1 cellular context compared by ENCODE assay signal in the genomic region with DNA sequence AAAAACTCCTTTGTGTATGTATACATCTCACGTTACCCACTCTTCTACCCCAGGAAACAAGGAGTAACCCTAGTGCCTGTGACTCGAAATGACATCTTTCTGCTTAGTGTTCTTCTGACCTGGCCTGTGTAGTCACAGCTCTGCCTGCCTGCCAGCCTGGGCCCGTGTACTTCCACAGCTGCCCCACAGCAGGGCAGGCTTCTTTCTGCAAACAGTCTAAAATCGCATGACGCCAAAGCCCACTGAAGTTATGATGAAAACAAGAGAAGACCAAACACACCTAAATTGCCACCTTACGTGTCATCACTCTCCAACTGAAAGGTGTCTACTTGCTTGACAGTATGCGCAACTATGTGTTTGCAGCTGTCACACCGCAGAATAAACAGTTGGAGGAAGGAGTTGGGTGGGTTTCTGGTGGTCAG.
TF ChIP-seq lines count a peak whose summit lies in the region.

No MANE protein-coding gene starts in this region.

TF ChIP-seq in GM23338, 12 proteins besides CTCF, POLR2A, EP300 and RAD21 (continued from another document):
- TF ChIP-seq, protein P1, sequence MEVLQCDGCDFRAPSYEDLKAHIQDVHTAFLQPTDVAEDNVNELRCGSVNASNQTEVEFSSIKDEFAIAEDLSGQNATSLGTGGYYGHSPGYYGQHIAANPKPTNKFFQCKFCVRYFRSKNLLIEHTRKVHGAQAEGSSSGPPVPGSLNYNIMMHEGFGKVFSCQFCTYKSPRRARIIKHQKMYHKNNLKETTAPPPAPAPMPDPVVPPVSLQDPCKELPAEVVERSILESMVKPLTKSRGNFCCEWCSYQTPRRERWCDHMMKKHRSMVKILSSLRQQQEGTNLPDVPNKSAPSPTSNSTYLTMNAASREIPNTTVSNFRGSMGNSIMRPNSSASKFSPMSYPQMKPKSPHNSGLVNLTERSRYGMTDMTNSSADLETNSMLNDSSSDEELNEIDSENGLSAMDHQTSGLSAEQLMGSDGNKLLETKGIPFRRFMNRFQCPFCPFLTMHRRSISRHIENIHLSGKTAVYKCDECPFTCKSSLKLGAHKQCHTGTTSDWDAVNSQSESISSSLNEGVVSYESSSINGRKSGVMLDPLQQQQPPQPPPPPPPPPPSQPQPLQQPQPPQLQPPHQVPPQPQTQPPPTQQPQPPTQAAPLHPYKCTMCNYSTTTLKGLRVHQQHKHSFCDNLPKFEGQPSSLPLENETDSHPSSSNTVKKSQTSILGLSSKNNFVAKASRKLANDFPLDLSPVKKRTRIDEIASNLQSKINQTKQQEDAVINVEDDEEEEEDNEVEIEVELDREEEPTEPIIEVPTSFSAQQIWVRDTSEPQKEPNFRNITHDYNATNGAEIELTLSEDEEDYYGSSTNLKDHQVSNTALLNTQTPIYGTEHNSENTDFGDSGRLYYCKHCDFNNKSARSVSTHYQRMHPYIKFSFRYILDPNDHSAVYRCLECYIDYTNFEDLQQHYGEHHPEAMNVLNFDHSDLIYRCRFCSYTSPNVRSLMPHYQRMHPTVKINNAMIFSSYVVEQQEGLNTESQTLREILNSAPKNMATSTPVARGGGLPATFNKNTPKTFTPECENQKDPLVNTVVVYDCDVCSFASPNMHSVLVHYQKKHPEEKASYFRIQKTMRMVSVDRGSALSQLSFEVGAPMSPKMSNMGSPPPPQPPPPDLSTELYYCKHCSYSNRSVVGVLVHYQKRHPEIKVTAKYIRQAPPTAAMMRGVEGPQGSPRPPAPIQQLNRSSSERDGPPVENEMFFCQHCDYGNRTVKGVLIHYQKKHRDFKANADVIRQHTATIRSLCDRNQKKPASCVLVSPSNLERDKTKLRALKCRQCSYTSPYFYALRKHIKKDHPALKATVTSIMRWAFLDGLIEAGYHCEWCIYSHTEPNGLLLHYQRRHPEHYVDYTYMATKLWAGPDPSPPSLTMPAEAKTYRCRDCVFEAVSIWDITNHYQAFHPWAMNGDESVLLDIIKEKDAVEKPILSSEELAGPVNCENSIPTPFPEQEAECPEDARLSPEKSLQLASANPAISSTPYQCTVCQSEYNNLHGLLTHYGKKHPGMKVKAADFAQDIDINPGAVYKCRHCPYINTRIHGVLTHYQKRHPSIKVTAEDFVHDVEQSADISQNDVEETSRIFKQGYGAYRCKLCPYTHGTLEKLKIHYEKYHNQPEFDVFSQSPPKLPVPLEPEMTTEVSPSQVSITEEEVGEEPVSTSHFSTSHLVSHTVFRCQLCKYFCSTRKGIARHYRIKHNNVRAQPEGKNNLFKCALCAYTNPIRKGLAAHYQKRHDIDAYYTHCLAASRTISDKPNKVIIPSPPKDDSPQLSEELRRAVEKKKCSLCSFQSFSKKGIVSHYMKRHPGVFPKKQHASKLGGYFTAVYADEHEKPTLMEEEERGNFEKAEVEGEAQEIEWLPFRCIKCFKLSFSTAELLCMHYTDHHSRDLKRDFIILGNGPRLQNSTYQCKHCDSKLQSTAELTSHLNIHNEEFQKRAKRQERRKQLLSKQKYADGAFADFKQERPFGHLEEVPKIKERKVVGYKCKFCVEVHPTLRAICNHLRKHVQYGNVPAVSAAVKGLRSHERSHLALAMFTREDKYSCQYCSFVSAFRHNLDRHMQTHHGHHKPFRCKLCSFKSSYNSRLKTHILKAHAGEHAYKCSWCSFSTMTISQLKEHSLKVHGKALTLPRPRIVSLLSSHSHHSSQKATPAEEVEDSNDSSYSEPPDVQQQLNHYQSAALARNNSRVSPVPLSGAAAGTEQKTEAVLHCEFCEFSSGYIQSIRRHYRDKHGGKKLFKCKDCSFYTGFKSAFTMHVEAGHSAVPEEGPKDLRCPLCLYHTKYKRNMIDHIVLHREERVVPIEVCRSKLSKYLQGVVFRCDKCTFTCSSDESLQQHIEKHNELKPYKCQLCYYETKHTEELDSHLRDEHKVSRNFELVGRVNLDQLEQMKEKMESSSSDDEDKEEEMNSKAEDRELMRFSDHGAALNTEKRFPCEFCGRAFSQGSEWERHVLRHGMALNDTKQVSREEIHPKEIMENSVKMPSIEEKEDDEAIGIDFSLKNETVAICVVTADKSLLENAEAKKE (CRISPR knock-in tag; IDR thresholded peaks at IDR 0.05), result no peak
